18 cellular contexts compared by ENCODE assay signal in the genomic region with DNA sequence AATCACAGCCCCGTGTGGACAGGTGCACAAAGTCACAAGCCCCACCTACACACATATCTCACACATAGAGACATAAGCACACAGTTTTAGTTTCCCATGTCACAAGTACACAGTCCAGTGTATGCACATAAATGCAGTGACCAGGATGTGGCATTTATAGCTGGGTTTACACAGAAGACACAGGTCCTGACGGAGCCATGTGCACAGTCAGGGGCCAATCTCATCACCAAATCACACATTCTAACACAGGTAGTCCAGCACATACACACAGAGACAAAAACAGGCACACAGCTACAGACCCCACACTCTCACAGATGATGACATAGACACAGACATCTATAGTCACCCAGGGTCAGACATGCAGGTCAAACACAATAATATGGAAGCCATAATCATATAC. TPM values are rescaled to one million over a fixed set of nuclear protein-coding genes. Genes with fewer than 3 reads are reported as not detected.
DNase-seq lines count a peak whose midpoint lies in the region; TF ChIP-seq lines count a peak whose summit lies in the region.
"Had no signal": no experiment of that assay in that cellular context is flagged by ENCODE, and none has a peak within 500 bp of the region (broad histone marks: within the 10 kb centered on the region; RNA-seq: fewer than 3 reads in every experiment).

No MANE protein-coding gene starts in this region.

- H3K27me3 ChIP-seq in fibroblast of lung (ENCODE audit: control insufficient read depth, insufficient read depth, low read length): no peaks in the 10 kb centered on the region
- no peaks in the 10 kb centered on the region for H3K27me3 ChIP-seq in skeletal muscle satellite cell (ENCODE audit: control insufficient read depth, insufficient read depth, low read length)
- H3K27me3 ChIP-seq: foreskin keratinocyte had no signal

- H3K9ac ChIP-seq in fibroblast of lung (ENCODE audit: insufficient read depth, low read length): peak overlapping the region; percentile 32
- peak overlapping the region; percentile 92 for H3K9ac ChIP-seq in skeletal muscle satellite cell (ENCODE audit: low read depth, low read length)

- H3K79me2 ChIP-seq in fibroblast of lung (ENCODE audit: control insufficient read depth, insufficient read depth, low read length): peaks cover 34% of the 10 kb centered on the region

- DNase-seq in G401 (ENCODE audit: low spot score) (peak; percentile 24), fibroblast of lung (ENCODE audit: low read depth in 2 of 2) (no peak), NCI-H774 (lab: John Stamatoyannopoulos, UW) (no peak), NCI-H82 (lab: John Stamatoyannopoulos, UW) (no peak), endothelial cell (ENCODE audit: low spot score) (no peak)
- DNase-seq in activated T-helper 2 cell treated with anti-CD3 and anti-CD28 coated beads, Interferon-gamma antibody, Interleukin-2, Interleukin-4, amounts not matched to agents 10 μg/mL and 5 μg/mL and 100 μg/mL, durations not matched to agents 14 hours and 24 hours and 36 hours (ENCODE audit: low spot score): no peak
- DNase-seq: CD8-positive, alpha-beta T cell; EL; foreskin keratinocyte; mucosa of descending colon; NCI-H1417; NCI-H2227 treated with DMSO at 0.1 percent for 48 hours; stimulated activated CD4-positive, alpha-beta T cell treated with anti-CD3 and anti-CD28 coated beads, Interleukin-1b, Interleukin-23, amount 100 ng/mL, for 48 hours; SW 1271; WERI-Rb-1 had no signal

- H3K4me1 Mint-ChIP-seq in endothelial cell (ENCODE audit: unreplicated experiment): no peaks in the 10 kb centered on the region
- peaks cover 1% of the 10 kb centered on the region for H3K4me1 Mint-ChIP-seq in activated T-helper 2 cell treated with anti-CD3 and anti-CD28 coated beads, Interferon-gamma antibody, Interleukin-2, Interleukin-4, amounts not matched to agents 10 μg/mL and 5 μg/mL and 100 μg/mL, durations not matched to agents 14 hours and 24 hours and 36 hours (ENCODE audit: low read depth)

- H2AFZ ChIP-seq in fibroblast of lung (ENCODE audit: low read length): no peak overlapping the region

- H3K9me3 ChIP-seq in fibroblast of lung (ENCODE audit: control insufficient read depth, insufficient read depth, low read depth, low read length) (no peaks in the 10 kb centered on the region), skeletal muscle satellite cell (replicated peaks; ENCODE audit: low read length) (no peaks in the 10 kb centered on the region)
- H3K9me3 ChIP-seq: mucosa of descending colon had no signal

- H3K4me3 Mint-ChIP-seq in endothelial cell (ENCODE audit: unreplicated experiment): no peak overlapping the region
- no peak overlapping the region for H3K4me3 Mint-ChIP-seq in activated T-helper 2 cell treated with anti-CD3 and anti-CD28 coated beads, Interferon-gamma antibody, Interleukin-2, Interleukin-4, amounts not matched to agents 10 μg/mL and 5 μg/mL and 100 μg/mL, durations not matched to agents 14 hours and 24 hours and 36 hours (ENCODE audit: low read depth)
- H3K4me3 Mint-ChIP-seq: activated naive CD8-positive, alpha-beta T cell; CD8-positive, alpha-beta T cell had no signal

- peaks cover 26% of the 10 kb centered on the region for H3K36me3 ChIP-seq in fibroblast of lung (ENCODE audit: control insufficient read depth, insufficient read depth, low read length)
- peaks cover 29% of the 10 kb centered on the region for H3K36me3 ChIP-seq in skeletal muscle satellite cell (ENCODE audit: insufficient read depth, low read length)

- no peak for TF ChIP-seq CTCF in WI38 (IDR thresholded peaks at IDR 0.05; ENCODE audit: low read depth, low read length)
- no peak for TF ChIP-seq CTCF in fibroblast of lung (conservative IDR thresholded peaks at IDR 0.05 in 1 of 2, IDR thresholded peaks at IDR 0.05 in 1 of 2; ENCODE audit: low read depth in 1 of 2, low read length in 2 of 2)
- no peak for TF ChIP-seq CTCF in endothelial cell (IDR thresholded peaks at IDR 0.05; ENCODE audit: unreplicated experiment)

- H3K4me2 ChIP-seq in fibroblast of lung (ENCODE audit: extremely low read depth, insufficient read depth, low read length): peak overlapping the region; percentile 98
- peak overlapping the region; percentile 96 for H3K4me2 ChIP-seq in skeletal muscle satellite cell (ENCODE audit: low read length)

- H4K20me1 ChIP-seq in fibroblast of lung (ENCODE audit: control insufficient read depth, extremely low read depth, insufficient read depth, low read length): peaks cover 4% of the 10 kb centered on the region

- no peaks in the 10 kb centered on the region for H3K9me3 Mint-ChIP-seq in endothelial cell (ENCODE audit: unreplicated experiment)
- no peaks in the 10 kb centered on the region for H3K9me3 Mint-ChIP-seq in activated T-helper 2 cell treated with anti-CD3 and anti-CD28 coated beads, Interferon-gamma antibody, Interleukin-2, Interleukin-4, amounts not matched to agents 10 μg/mL and 5 μg/mL and 100 μg/mL, durations not matched to agents 14 hours and 24 hours and 36 hours
- H3K9me3 Mint-ChIP-seq: CD8-positive, alpha-beta T cell had no signal

- peak overlapping the region; percentile 87 for H3K27ac ChIP-seq in fibroblast of lung (ENCODE audit: insufficient read depth, low read length)
- H3K27ac ChIP-seq: WERI-Rb-1 had no signal

- peak overlapping the region; percentile 93 for H3K4me3 ChIP-seq in WI38 (ENCODE audit: low read depth, low read length)
- peak overlapping the region; percentile 52 to 98 (median 84) for H3K4me3 ChIP-seq in fibroblast of lung (replicated peaks in 1 of 4; ENCODE audit: control extremely low read depth in 1 of 4, insufficient read depth in 1 of 4, low read depth in 3 of 4, low read length in 4 of 4)
- H3K4me3 ChIP-seq in skeletal muscle satellite cell (ENCODE audit: low read length): peak overlapping the region; percentile 78
- H3K4me3 ChIP-seq: mucosa of descending colon had no signal

- H3K4me1 ChIP-seq in fibroblast of lung (ENCODE audit: control insufficient read depth, extremely low read depth, insufficient read depth, low read length) (peaks cover 24% of the 10 kb centered on the region), skeletal muscle satellite cell (ENCODE audit: control insufficient read depth, insufficient read depth, low read length) (peaks cover 38% of the 10 kb centered on the region)

- in situ Hi-C loops in G401 (cut with HindIII; ENCODE audit: low sequenced_read_pairs): no loop called here

- H3K36me3 Mint-ChIP-seq in endothelial cell (ENCODE audit: low read depth, unreplicated experiment): peaks cover 11% of the 10 kb centered on the region
- H3K36me3 Mint-ChIP-seq in activated T-helper 2 cell treated with anti-CD3 and anti-CD28 coated beads, Interferon-gamma antibody, Interleukin-2, Interleukin-4, amounts not matched to agents 10 μg/mL and 5 μg/mL and 100 μg/mL, durations not matched to agents 14 hours and 24 hours and 36 hours (ENCODE audit: low read depth): peaks cover 12% of the 10 kb centered on the region

- H3K27me3 Mint-ChIP-seq in endothelial cell (ENCODE audit: unreplicated experiment): peaks cover 11% of the 10 kb centered on the region
- no peaks in the 10 kb centered on the region for H3K27me3 Mint-ChIP-seq in activated T-helper 2 cell treated with anti-CD3 and anti-CD28 coated beads, Interferon-gamma antibody, Interleukin-2, Interleukin-4, amounts not matched to agents 10 μg/mL and 5 μg/mL and 100 μg/mL, durations not matched to agents 14 hours and 24 hours and 36 hours (ENCODE audit: low read depth)
- H3K27me3 Mint-ChIP-seq: activated naive CD8-positive, alpha-beta T cell had no signal

- intact Hi-C loops in activated T-helper 2 cell treated with anti-CD3 and anti-CD28 coated beads, Interferon-gamma antibody, Interleukin-2, Interleukin-4, amounts not matched to agents 10 μg/mL and 5 μg/mL and 100 μg/mL, durations not matched to agents 14 hours and 24 hours and 36 hours (cut with micrococcal nuclease): no loop called here

- H3K27ac Mint-ChIP-seq in endothelial cell (ENCODE audit: unreplicated experiment): no peak overlapping the region
- no peak overlapping the region for H3K27ac Mint-ChIP-seq in activated T-helper 2 cell treated with anti-CD3 and anti-CD28 coated beads, Interferon-gamma antibody, Interleukin-2, Interleukin-4, amounts not matched to agents 10 μg/mL and 5 μg/mL and 100 μg/mL, durations not matched to agents 14 hours and 24 hours and 36 hours
- H3K27ac Mint-ChIP-seq: activated naive CD8-positive, alpha-beta T cell; CD8-positive, alpha-beta T cell had no signal

RNA-seq across cellular contexts. Expression of a gene that starts 2.2 kb away (rescaled TPM):
- 18.5 and 25.1 TPM in 2 replicates for total RNA-seq in G401 (2014; rRNA removed; shearing (Covaris generic))
- 30.6 and 33.4 TPM in 2 replicates for total RNA-seq in fibroblast of lung
- 26.2 and 28.2 TPM in 2 replicates for polyA plus RNA-seq in fibroblast of lung
- polyA plus RNA-seq in fibroblast of lung (2012): 39.8 TPM in 2 replicates
- 45.4 and 48.6 TPM in 2 replicates for polyA minus RNA-seq in fibroblast of lung (ENCODE audit: low replicate concordance)
- 37.5 and 44.3 TPM in 2 replicates for total RNA-seq in skeletal muscle satellite cell (2012; rRNA removed)
- 10.0 TPM for total RNA-seq in endothelial cell (ENCODE audit: unreplicated experiment)
- 18.0 and 27.0 TPM in 2 replicates for total RNA-seq in activated T-helper 2 cell treated with anti-CD3 and anti-CD28 coated beads, Interferon-gamma antibody, Interleukin-2, Interleukin-4, amounts not matched to agents 10 μg/mL and 5 μg/mL and 100 μg/mL, durations not matched to agents 14 hours and 24 hours and 36 hours

RNA-seq across cellular contexts. Expression of a gene that starts 28.4 kb away (rescaled TPM):
- total RNA-seq in G401 (2014; rRNA removed; shearing (Covaris generic)): 58.6 and 59.5 TPM in 2 replicates
- 28.0 and 43.4 TPM in 2 replicates for total RNA-seq in fibroblast of lung
- polyA plus RNA-seq in fibroblast of lung: 13.7 and 16.7 TPM in 2 replicates
- 17.2 and 24.4 TPM in 2 replicates for polyA plus RNA-seq in fibroblast of lung (2012)
- 26.2 and 28.8 TPM in 2 replicates for polyA minus RNA-seq in fibroblast of lung (ENCODE audit: low replicate concordance)
- total RNA-seq in skeletal muscle satellite cell (2012; rRNA removed): 21.6 and 33.2 TPM in 2 replicates
- total RNA-seq in endothelial cell (ENCODE audit: unreplicated experiment): 26.4 TPM
- total RNA-seq in activated T-helper 2 cell treated with anti-CD3 and anti-CD28 coated beads, Interferon-gamma antibody, Interleukin-2, Interleukin-4, amounts not matched to agents 10 μg/mL and 5 μg/mL and 100 μg/mL, durations not matched to agents 14 hours and 24 hours and 36 hours: 33.5 and 36.7 TPM in 2 replicates

RNA-seq across cellular contexts. Expression of a gene that starts 28.6 kb away (rescaled TPM):
- 14.3 and 24.4 TPM in 2 replicates for total RNA-seq in G401 (2014; rRNA removed; shearing (Covaris generic))
- total RNA-seq in fibroblast of lung (19.5 and 23.1 TPM in 2 replicates), endothelial cell (ENCODE audit: unreplicated experiment) (12.1 TPM)
- 6.5 TPM in 2 replicates for polyA plus RNA-seq in fibroblast of lung
- polyA plus RNA-seq in fibroblast of lung (2012): 10.3 and 10.6 TPM in 2 replicates
- 15.2 and 15.5 TPM in 2 replicates for polyA minus RNA-seq in fibroblast of lung (ENCODE audit: low replicate concordance)
- 13.7 and 15.5 TPM in 2 replicates for total RNA-seq in skeletal muscle satellite cell (2012; rRNA removed)
- total RNA-seq in activated T-helper 2 cell treated with anti-CD3 and anti-CD28 coated beads, Interferon-gamma antibody, Interleukin-2, Interleukin-4, amounts not matched to agents 10 μg/mL and 5 μg/mL and 100 μg/mL, durations not matched to agents 14 hours and 24 hours and 36 hours: 7.4 and 8.4 TPM in 2 replicates
